19 cellular contexts compared by ENCODE assay signal in the genomic region with DNA sequence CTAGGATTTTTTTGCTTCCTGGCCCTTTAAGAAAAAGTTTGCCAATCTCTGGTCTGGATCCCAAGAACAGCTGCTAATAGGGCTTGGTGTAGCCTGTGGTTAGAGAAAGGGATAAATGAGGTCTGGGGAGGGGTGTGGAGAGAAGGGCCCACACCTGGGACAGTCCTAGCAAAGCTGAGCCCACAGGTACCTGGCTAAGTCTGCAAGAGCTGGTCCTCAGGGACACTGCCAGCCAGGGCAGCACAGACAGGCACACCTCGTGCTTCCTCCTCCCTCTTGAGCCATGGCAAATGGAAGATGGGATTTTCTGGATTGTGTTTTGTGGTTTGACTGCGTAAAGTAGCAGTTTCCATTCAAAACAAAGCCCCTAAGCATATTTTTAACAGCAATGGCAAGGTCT.
DNase-seq lines count a peak whose midpoint lies in the region; FAIRE-seq and TF ChIP-seq lines count a peak whose summit lies in the region.
"Had no signal": no experiment of that assay in that cellular context is flagged by ENCODE, and none has a peak within 500 bp of the region (broad histone marks: within the 10 kb centered on the region; RNA-seq: fewer than 3 reads in every experiment).

No MANE protein-coding gene starts in this region.

- H3F3A ChIP-seq in smooth muscle cell (ENCODE audit: low read depth), result no peaks in the 10 kb centered on the region

- H3K79me2 ChIP-seq in smooth muscle cell (ENCODE audit: low read depth), result no peaks in the 10 kb centered on the region
- H3K79me2 ChIP-seq: parathyroid adenoma had no signal

- peak overlapping the region; percentile 96 for H3K27ac ChIP-seq in smooth muscle cell (ENCODE audit: low read depth)
- H3K27ac ChIP-seq: HL-60, parathyroid adenoma, thoracic aorta had no signal

- no peaks in the 10 kb centered on the region for H3K9me3 ChIP-seq in smooth muscle cell (replicated peaks; ENCODE audit: low read depth)
- H3K9me3 ChIP-seq: adrenal gland, thoracic aorta had no signal

- no peaks in the 10 kb centered on the region for H4K20me1 ChIP-seq in smooth muscle cell (ENCODE audit: low read depth)

- no peak overlapping the region for H2AFZ ChIP-seq in smooth muscle cell (ENCODE audit: low read depth)
- H2AFZ ChIP-seq: parathyroid adenoma had no signal

- peak overlapping the region; percentile 24 for H3K9ac ChIP-seq in smooth muscle cell (ENCODE audit: low read depth)
- H3K9ac ChIP-seq: parathyroid adenoma had no signal

- TF ChIP-seq CTCF in smooth muscle cell (IDR thresholded peaks at IDR 0.05; ENCODE audit: borderline replicate concordance, insufficient read depth, poor library complexity, severe bottlenecking) (no peak), GM10266 (IDR thresholded peaks at IDR 0.05; ENCODE audit: control insufficient read depth, insufficient read depth, low read depth, missing control alignments) (no peak)

- peak; percentile 13 for FAIRE-seq in HTR-8/SVneo (lab: Jason Lieb, UNC)
- FAIRE-seq: H1, small intestine had no signal

- H3K27me3 ChIP-seq in smooth muscle cell (ENCODE audit: low read depth), result no peaks in the 10 kb centered on the region
- H3K27me3 ChIP-seq: adrenal gland had no signal

- no peaks in the 10 kb centered on the region for H3K36me3 ChIP-seq in smooth muscle cell (ENCODE audit: low read depth)
- H3K36me3 ChIP-seq: adrenal gland, thoracic aorta had no signal

- DNase-seq in HTR-8/SVneo (ENCODE audit: insufficient read length, low spot score) (no peak), SW480 (ENCODE audit: low spot score) (peak; percentile 15), islet precursor cell (peak; percentile 70), smooth muscle cell (lab: John Stamatoyannopoulos, UW; ENCODE audit: unreplicated experiment) (no peak), GM10266 (ENCODE audit: extremely low spot score) (no peak), SKM-1 treated with dmso at 0.1 percent for 144 hours (lab: John Stamatoyannopoulos, UW; ENCODE audit: unreplicated experiment) (no peak)
- no peak for DNase-seq in activated naive CD4-positive, alpha-beta T cell (lab: John Stamatoyannopoulos, UW)
- DNase-seq: activated CD8-positive, alpha-beta T cell treated with anti-CD3 and anti-CD28 coated beads, Interleukin-2, amount 10 ng/mL, durations not matched to agents 7 days and 5 days; activated T-cell treated with anti-CD3 and anti-CD28 coated beads, Interleukin-2, amount 50 U/mL, for 72 hours; DMS 273 treated with DMSO at 0.1 percent for 48 hours; effector memory CD4-positive, alpha-beta T cell; NCI-H526 treated with DMSO at 0.1 percent for 48 hours; T-cell had no signal

- peak overlapping the region; percentile 32 for H3K4me2 ChIP-seq in smooth muscle cell

- WGBS in smooth muscle cell (ENCODE audit: low lambda C conversion rate), result 17% methylated on average over 2 of the region's 2 CpGs

- no peak overlapping the region for H3K4me3 ChIP-seq in smooth muscle cell
- H3K4me3 ChIP-seq: adrenal gland, thoracic aorta had no signal

- peaks cover 13% of the 10 kb centered on the region for H3K4me1 ChIP-seq in smooth muscle cell (ENCODE audit: low read depth)
- H3K4me1 ChIP-seq: parathyroid adenoma had no signal

Comparison
In these comparisons a context has a peak if more than half of its experiments do, and no peak if none do; other contexts are left out.
1. DNase-seq: peak in SW480 (single experiment) and islet precursor cell (single experiment); none in HTR-8/SVneo (single experiment), smooth muscle cell (single experiment), GM10266 (single experiment), activated naive CD4-positive, alpha-beta T cell (0 of 4) and SKM-1 treated with dmso at 0.1 percent for 144 hours (single experiment).